In genomic region chr9:130053109-130053503, GRCh38 we compare ENCODE assay signal across 7 cellular contexts. TPM values are rescaled to one million over a fixed set of nuclear protein-coding genes. Genes with fewer than 3 reads are reported as not detected.
A peak's percentile ranks its signal among the peaks of the same experiment; 100 is the strongest.
DNase-seq lines count a peak whose midpoint lies in the region; ATAC-seq and TF ChIP-seq lines count a peak whose summit lies in the region.

No MANE protein-coding gene starts in this region.

- H3K9me3 ChIP-seq in HUES6 (ENCODE audit: control insufficient read depth, insufficient read depth, low read depth, low read length) (no peaks in the 10 kb centered on the region), iPS-20b (ENCODE audit: insufficient read depth, low read depth, low read length) (no peaks in the 10 kb centered on the region), stomach (no peaks in the 10 kb centered on the region)

- no peaks in the 10 kb centered on the region for H3K9me3 Mint-ChIP-seq in activated naive CD8-positive, alpha-beta T cell (ENCODE audit: low read depth)

- peaks cover 4% of the 10 kb centered on the region for H3K4me1 ChIP-seq in HUES6 (ENCODE audit: control insufficient read depth, insufficient read depth, low read length)
- peaks cover 8% of the 10 kb centered on the region; the same call in 1 of the 2 replicates for H3K4me1 ChIP-seq in iPS-20b (ENCODE audit: insufficient read depth, low read length)
- peaks cover 24 to 51% (median 35%) of the 10 kb centered on the region in 4 donors for H3K4me1 ChIP-seq in stomach

- intact Hi-C loops in stomach (cut with DNase I; ENCODE audit: low total_unique reads): no loop called here

- ATAC-seq in GM19463 (IDR thresholded peaks at IDR 0.05; ENCODE audit: unreplicated experiment): no peak

- peaks cover 33% of the 10 kb centered on the region for H3K4me1 Mint-ChIP-seq in activated naive CD8-positive, alpha-beta T cell (ENCODE audit: low read depth)

- no peak for TF ChIP-seq CTCF in stomach (IDR thresholded peaks at IDR 0.05)

- no peak for TF ChIP-seq EP300 in stomach (IDR thresholded peaks at IDR 0.05)

- H3K4me3 ChIP-seq in HUES6 (ENCODE audit: low read depth, low read length) (peak overlapping the region; percentile 82), iPS-20b (ENCODE audit: low read length) (peak overlapping the region; percentile 88), stomach (peak overlapping the region; percentile 76 to 99 (median 92))

- H3K27me3 Mint-ChIP-seq in activated naive CD8-positive, alpha-beta T cell: no peaks in the 10 kb centered on the region

- H3K27me3 ChIP-seq in HUES6 (ENCODE audit: control insufficient read depth, insufficient read depth, low read length) (no peaks in the 10 kb centered on the region), iPS-20b (ENCODE audit: insufficient read depth, low read length) (no peaks in the 10 kb centered on the region), stomach (no peaks in the 10 kb centered on the region)

- no peaks in the 10 kb centered on the region for H3K36me3 Mint-ChIP-seq in activated naive CD8-positive, alpha-beta T cell

- H3K9ac ChIP-seq in HUES6 (ENCODE audit: low read length): peak overlapping the region; percentile 86
- H3K9ac ChIP-seq in iPS-20b (ENCODE audit: low read depth, low read length): peak overlapping the region; percentile 82; the same call in 1 of the 2 replicates

- H3K27ac ChIP-seq in HUES6 (ENCODE audit: low read depth, low read length) (peak overlapping the region; percentile 92), iPS-20b (ENCODE audit: low read length) (peak overlapping the region; percentile 67), stomach (peak overlapping the region; percentile 84 to 93 (median 92))

- H3K4me3 Mint-ChIP-seq in activated naive CD8-positive, alpha-beta T cell: peak overlapping the region; percentile 94

- WGBS in stomach, 5 donors: 12 to 16% (median 15%) methylated on average over 9 of the region's 9 CpGs

- H3K27ac Mint-ChIP-seq in activated naive CD8-positive, alpha-beta T cell: peak overlapping the region; percentile 86

- TF ChIP-seq POLR2A in stomach (IDR thresholded peaks at IDR 0.05): no peak

- DNase-seq in stomach (no peak), LoVo (ENCODE audit: low spot score) (no peak), NCI-H128 (lab: John Stamatoyannopoulos, UW; ENCODE audit: unreplicated experiment) (no peak)

- H3K36me3 ChIP-seq in HUES6 (ENCODE audit: control insufficient read depth, insufficient read depth, low read length) (no peaks in the 10 kb centered on the region), iPS-20b (ENCODE audit: insufficient read depth, low read depth, low read length) (no peaks in the 10 kb centered on the region), stomach (peaks cover 0 to 4% (median under 1%) of the 10 kb centered on the region in 4 donors)

RNA-seq across cellular contexts. Expression of gene GPR107, which starts 0.6 kb away (rescaled TPM):
- 10 to 100 TPM in 4 of 5 donors, 1 to 10 TPM in 1; 5.3 to 37.8 (median 21.4) TPM for total RNA-seq in stomach
- 1 to 10 TPM; 3.4 to 7.9 (median 6.4) TPM for polyA plus RNA-seq in stomach

RNA-seq across cellular contexts. Expression of gene FNBP1, which starts 10.1 kb away (rescaled TPM):
- 100 to 1,000 TPM in 1 of 5 donors, 10 to 100 TPM in 4; 52.7 to 129 (median 69.6) TPM for total RNA-seq in stomach
- 10 to 100 TPM in 2 of 3 donors, 1 to 10 TPM in 1; 9.0 to 19.7 (median 10.4) TPM for polyA plus RNA-seq in stomach
